Comparison of ENCODE assay signal across 1 cellular context in genomic region chr5:173853370-173854131, GRCh38.
TF ChIP-seq lines count a peak whose summit lies in the region.

No MANE protein-coding gene starts in this region.

TF ChIP-seq in K562, 482 proteins besides CTCF, POLR2A, EP300 and RAD21 (continued from another document and continues in another):
- TF ChIP-seq ZNF280B (CRISPR knock-in tag; IDR thresholded peaks at IDR 0.05) (0 out of 2 replicates have a peak, but pooled peaks have one; percentile 10), SOX6 (IDR thresholded peaks at IDR 0.05) (peak; percentile 87), ZNF449 (CRISPR knock-in tag; IDR thresholded peaks at IDR 0.05) (0 out of 2 replicates have a peak, but pooled peaks have one; percentile 28), MAFF (IDR thresholded peaks at IDR 0.05; ENCODE audit: low read length) (peak; percentile 75), YY1 (IDR thresholded peaks at IDR 0.05; ENCODE audit: borderline replicate concordance in 1 of 3, control insufficient read depth in 1 of 3, extremely low read depth in 1 of 3, insufficient read depth in 3 of 3, insufficient read length in 1 of 3, insufficient replicate concordance in 2 of 3, low read depth in 1 of 3, low read length in 2 of 3) (peak in 1 of 3 experiments; percentile 80), ZNF696 (CRISPR knock-in tag; conservative IDR thresholded peaks at IDR 0.05) (no peak), RCOR1 (IDR thresholded peaks at IDR 0.05; ENCODE audit: borderline replicate concordance in 1 of 2, low read depth in 2 of 2, low read length in 2 of 2) (peak; percentile 83 to 95; a peak in 3 of 4 replicates), C11orf30 (IDR thresholded peaks at IDR 0.05; ENCODE audit: low read depth) (peak; percentile 58), CEBPG (CRISPR knock-in tag; IDR thresholded peaks at IDR 0.05) (no peak), CEBPG (tag; conservative IDR thresholded peaks at IDR 0.05 in 1 of 2, IDR thresholded peaks at IDR 0.05 in 1 of 2) (no peak; a peak in 1 of 4 replicates), CREB3L1 (IDR thresholded peaks at IDR 0.05; ENCODE audit: borderline replicate concordance, low read depth) (no peak), BCL6 (CRISPR knock-in tag; IDR thresholded peaks at IDR 0.05) (no peak), MAFK (IDR thresholded peaks at IDR 0.05; ENCODE audit: low read length) (peak; percentile 62), ZKSCAN3 (CRISPR knock-in tag; IDR thresholded peaks at IDR 0.05) (no peak), CC2D1A (IDR thresholded peaks at IDR 0.05) (peak; percentile 69; the same call in 1 of the 2 replicates), ZNF79 (CRISPR knock-in tag; IDR thresholded peaks at IDR 0.05; ENCODE audit: low read depth) (0 out of 2 replicates have a peak, but pooled peaks have one; percentile 8), MIER1 (IDR thresholded peaks at IDR 0.05; ENCODE audit: low read depth) (no peak), NR2C2 (CRISPR knock-in tag; IDR thresholded peaks at IDR 0.05) (no peak), NR2C2 (tag; IDR thresholded peaks at IDR 0.05) (peak; percentile 53; the same call in 1 of the 2 replicates), TEAD2 (tag; IDR thresholded peaks at IDR 0.05) (no peak), POLR3A (IDR thresholded peaks at IDR 0.05; ENCODE audit: borderline replicate concordance, extremely low read depth, insufficient read depth, insufficient read length) (no peak), JUND (IDR thresholded peaks at IDR 0.05; ENCODE audit: borderline replicate concordance, low read depth, low read length) (peak; percentile 93), JUND (tag; IDR thresholded peaks at IDR 0.05; ENCODE audit: borderline replicate concordance, low read depth, low read length) (peak; percentile 91; the same call in 2 of the 3 replicates), SAP30 (IDR thresholded peaks at IDR 0.05; ENCODE audit: borderline replicate concordance, insufficient read depth, low read depth, low read length, poor library complexity, severe bottlenecking) (no peak), ZNF583 (CRISPR knock-in tag; IDR thresholded peaks at IDR 0.05) (peak; percentile 59; the same call in 1 of the 2 replicates), ZBTB2 (IDR thresholded peaks at IDR 0.05) (peak; percentile 66; the same call in 1 of the 2 replicates), ZNF280A (IDR thresholded peaks at IDR 0.05; ENCODE audit: low read depth, partially characterized antibody) (no peak), TAL1 (IDR thresholded peaks at IDR 0.05) (peak; percentile 89), MTA1 (IDR thresholded peaks at IDR 0.05; ENCODE audit: borderline replicate concordance) (peak; percentile 27; the same call in 1 of the 2 replicates), TGIF2 (CRISPR knock-in tag; IDR thresholded peaks at IDR 0.05) (no peak), ZEB2 (IDR thresholded peaks at IDR 0.05) (peak; percentile 75; the same call in 1 of the 2 replicates), RBFOX2 (IDR thresholded peaks at IDR 0.05; ENCODE audit: low read depth, low read length) (peak; percentile 45), ZNF24 (IDR thresholded peaks at IDR 0.05) (no peak), ZNF398 (CRISPR knock-in tag; IDR thresholded peaks at IDR 0.05) (peak; percentile 48; the same call in 1 of the 2 replicates), RUNX1 (IDR thresholded peaks at IDR 0.05; ENCODE audit: low read depth) (peak; percentile 52; the same call in 1 of the 2 replicates), NRF1 (conservative IDR thresholded peaks at IDR 0.05 in 1 of 2, IDR thresholded peaks at IDR 0.05 in 1 of 2) (peak; percentile 67 to 70), ARID3A (IDR thresholded peaks at IDR 0.05; ENCODE audit: borderline replicate concordance, low read depth, low read length) (peak; percentile 69), NKRF (IDR thresholded peaks at IDR 0.05; ENCODE audit: borderline replicate concordance) (peak; percentile 47; the same call in 1 of the 2 replicates), EHMT2 (IDR thresholded peaks at IDR 0.05) (peak; percentile 89), ESRRB (CRISPR knock-in tag; IDR thresholded peaks at IDR 0.05; ENCODE audit: borderline replicate concordance) (no peak), CREM (IDR thresholded peaks at IDR 0.05; ENCODE audit: low read depth) (peak; percentile 63), BRD9 (IDR thresholded peaks at IDR 0.05; ENCODE audit: low read depth, partially characterized antibody) (peak; percentile 63), SIX5 (IDR thresholded peaks at IDR 0.05; ENCODE audit: borderline replicate concordance in 1 of 2, insufficient read depth in 1 of 2, low read depth in 1 of 2, low read length in 2 of 2) (peak in 1 of 2 experiments; percentile 13; a peak in 1 of 4 replicates), ZNF347 (CRISPR knock-in tag; IDR thresholded peaks at IDR 0.05; ENCODE audit: low read depth) (no peak), ZNF764 (CRISPR knock-in tag; IDR thresholded peaks at IDR 0.05; ENCODE audit: low read depth) (no peak), JUN (IDR thresholded peaks at IDR 0.05; ENCODE audit: borderline replicate concordance, low read depth, low read length) (peak; percentile 70; the same call in 1 of the 2 replicates), JUN (CRISPR knock-in tag; IDR thresholded peaks at IDR 0.05; ENCODE audit: borderline replicate concordance) (no peak), BHLHE40 (IDR thresholded peaks at IDR 0.05; ENCODE audit: low read length) (peak; percentile 91), MAFG (tag; conservative IDR thresholded peaks at IDR 0.05) (0 out of 2 replicates have a peak, but pooled peaks have one; percentile 35), FOXP1 (CRISPR knock-in tag; IDR thresholded peaks at IDR 0.05) (no peak), GABPA (tag; conservative IDR thresholded peaks at IDR 0.05; ENCODE audit: low read depth) (no peak; the same call in 1 of the 2 replicates), ZFX (CRISPR knock-in tag; IDR thresholded peaks at IDR 0.05) (no peak), THAP7 (CRISPR knock-in tag; IDR thresholded peaks at IDR 0.05) (0 out of 2 replicates have a peak, but pooled peaks have one; percentile 21), HSF4 (CRISPR knock-in tag; IDR thresholded peaks at IDR 0.05; ENCODE audit: borderline replicate concordance) (0 out of 2 replicates have a peak, but pooled peaks have one; percentile 4), HNRNPL (IDR thresholded peaks at IDR 0.05; ENCODE audit: low read depth, low read length) (no peak), ZNF175 (CRISPR knock-in tag; IDR thresholded peaks at IDR 0.05; ENCODE audit: low read depth) (peak; percentile 19; the same call in 1 of the 2 replicates)
